Comparison of ENCODE assay signal across 1 cellular context in the genomic region with DNA sequence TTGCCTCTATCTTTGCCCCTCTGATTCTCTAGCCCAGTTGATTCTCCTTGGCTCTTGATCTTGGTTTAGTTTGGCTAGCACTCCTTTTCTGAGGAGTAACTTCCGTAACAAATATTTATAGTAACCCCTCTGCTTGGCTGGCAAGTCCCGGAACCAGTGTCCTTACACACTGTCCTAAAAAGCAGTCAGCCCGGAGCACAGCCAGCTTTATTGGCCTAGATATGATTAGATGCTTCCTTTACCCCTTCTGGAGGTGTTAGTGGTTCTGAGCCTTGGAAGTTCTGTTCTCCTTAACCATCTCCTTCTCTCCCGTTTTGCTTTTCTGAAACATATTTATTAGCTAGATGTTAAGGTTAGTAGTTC.
TF ChIP-seq lines count a peak whose summit lies in the region.

No MANE protein-coding gene starts in this region.

TF ChIP-seq in GM23338, 12 proteins besides CTCF, POLR2A, EP300 and RAD21 (continued from another document):
- TF ChIP-seq ZNF114 (CRISPR knock-in tag; IDR thresholded peaks at IDR 0.05) (no peak), NANOG (IDR thresholded peaks at IDR 0.05; ENCODE audit: borderline replicate concordance) (no peak), CREB1 (CRISPR knock-in tag; IDR thresholded peaks at IDR 0.05; ENCODE audit: low read depth) (no peak), JUNB (IDR thresholded peaks at IDR 0.05; ENCODE audit: unreplicated experiment) (no peak), POLR2AphosphoS5 (IDR thresholded peaks at IDR 0.05; ENCODE audit: low read depth) (no peak), EZH2 (IDR thresholded peaks at IDR 0.05; ENCODE audit: low read depth, unreplicated experiment) (no peak), STAT1 (IDR thresholded peaks at IDR 0.05; ENCODE audit: unreplicated experiment) (no peak), ZNF331 (CRISPR knock-in tag; IDR thresholded peaks at IDR 0.05; ENCODE audit: low read depth) (no peak)
- TF ChIP-seq, protein P1, sequence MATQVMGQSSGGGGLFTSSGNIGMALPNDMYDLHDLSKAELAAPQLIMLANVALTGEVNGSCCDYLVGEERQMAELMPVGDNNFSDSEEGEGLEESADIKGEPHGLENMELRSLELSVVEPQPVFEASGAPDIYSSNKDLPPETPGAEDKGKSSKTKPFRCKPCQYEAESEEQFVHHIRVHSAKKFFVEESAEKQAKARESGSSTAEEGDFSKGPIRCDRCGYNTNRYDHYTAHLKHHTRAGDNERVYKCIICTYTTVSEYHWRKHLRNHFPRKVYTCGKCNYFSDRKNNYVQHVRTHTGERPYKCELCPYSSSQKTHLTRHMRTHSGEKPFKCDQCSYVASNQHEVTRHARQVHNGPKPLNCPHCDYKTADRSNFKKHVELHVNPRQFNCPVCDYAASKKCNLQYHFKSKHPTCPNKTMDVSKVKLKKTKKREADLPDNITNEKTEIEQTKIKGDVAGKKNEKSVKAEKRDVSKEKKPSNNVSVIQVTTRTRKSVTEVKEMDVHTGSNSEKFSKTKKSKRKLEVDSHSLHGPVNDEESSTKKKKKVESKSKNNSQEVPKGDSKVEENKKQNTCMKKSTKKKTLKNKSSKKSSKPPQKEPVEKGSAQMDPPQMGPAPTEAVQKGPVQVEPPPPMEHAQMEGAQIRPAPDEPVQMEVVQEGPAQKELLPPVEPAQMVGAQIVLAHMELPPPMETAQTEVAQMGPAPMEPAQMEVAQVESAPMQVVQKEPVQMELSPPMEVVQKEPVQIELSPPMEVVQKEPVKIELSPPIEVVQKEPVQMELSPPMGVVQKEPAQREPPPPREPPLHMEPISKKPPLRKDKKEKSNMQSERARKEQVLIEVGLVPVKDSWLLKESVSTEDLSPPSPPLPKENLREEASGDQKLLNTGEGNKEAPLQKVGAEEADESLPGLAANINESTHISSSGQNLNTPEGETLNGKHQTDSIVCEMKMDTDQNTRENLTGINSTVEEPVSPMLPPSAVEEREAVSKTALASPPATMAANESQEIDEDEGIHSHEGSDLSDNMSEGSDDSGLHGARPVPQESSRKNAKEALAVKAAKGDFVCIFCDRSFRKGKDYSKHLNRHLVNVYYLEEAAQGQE (IDR thresholded peaks at IDR 0.05; ENCODE audit: unreplicated experiment) = no peak
- TF ChIP-seq, protein P2, sequence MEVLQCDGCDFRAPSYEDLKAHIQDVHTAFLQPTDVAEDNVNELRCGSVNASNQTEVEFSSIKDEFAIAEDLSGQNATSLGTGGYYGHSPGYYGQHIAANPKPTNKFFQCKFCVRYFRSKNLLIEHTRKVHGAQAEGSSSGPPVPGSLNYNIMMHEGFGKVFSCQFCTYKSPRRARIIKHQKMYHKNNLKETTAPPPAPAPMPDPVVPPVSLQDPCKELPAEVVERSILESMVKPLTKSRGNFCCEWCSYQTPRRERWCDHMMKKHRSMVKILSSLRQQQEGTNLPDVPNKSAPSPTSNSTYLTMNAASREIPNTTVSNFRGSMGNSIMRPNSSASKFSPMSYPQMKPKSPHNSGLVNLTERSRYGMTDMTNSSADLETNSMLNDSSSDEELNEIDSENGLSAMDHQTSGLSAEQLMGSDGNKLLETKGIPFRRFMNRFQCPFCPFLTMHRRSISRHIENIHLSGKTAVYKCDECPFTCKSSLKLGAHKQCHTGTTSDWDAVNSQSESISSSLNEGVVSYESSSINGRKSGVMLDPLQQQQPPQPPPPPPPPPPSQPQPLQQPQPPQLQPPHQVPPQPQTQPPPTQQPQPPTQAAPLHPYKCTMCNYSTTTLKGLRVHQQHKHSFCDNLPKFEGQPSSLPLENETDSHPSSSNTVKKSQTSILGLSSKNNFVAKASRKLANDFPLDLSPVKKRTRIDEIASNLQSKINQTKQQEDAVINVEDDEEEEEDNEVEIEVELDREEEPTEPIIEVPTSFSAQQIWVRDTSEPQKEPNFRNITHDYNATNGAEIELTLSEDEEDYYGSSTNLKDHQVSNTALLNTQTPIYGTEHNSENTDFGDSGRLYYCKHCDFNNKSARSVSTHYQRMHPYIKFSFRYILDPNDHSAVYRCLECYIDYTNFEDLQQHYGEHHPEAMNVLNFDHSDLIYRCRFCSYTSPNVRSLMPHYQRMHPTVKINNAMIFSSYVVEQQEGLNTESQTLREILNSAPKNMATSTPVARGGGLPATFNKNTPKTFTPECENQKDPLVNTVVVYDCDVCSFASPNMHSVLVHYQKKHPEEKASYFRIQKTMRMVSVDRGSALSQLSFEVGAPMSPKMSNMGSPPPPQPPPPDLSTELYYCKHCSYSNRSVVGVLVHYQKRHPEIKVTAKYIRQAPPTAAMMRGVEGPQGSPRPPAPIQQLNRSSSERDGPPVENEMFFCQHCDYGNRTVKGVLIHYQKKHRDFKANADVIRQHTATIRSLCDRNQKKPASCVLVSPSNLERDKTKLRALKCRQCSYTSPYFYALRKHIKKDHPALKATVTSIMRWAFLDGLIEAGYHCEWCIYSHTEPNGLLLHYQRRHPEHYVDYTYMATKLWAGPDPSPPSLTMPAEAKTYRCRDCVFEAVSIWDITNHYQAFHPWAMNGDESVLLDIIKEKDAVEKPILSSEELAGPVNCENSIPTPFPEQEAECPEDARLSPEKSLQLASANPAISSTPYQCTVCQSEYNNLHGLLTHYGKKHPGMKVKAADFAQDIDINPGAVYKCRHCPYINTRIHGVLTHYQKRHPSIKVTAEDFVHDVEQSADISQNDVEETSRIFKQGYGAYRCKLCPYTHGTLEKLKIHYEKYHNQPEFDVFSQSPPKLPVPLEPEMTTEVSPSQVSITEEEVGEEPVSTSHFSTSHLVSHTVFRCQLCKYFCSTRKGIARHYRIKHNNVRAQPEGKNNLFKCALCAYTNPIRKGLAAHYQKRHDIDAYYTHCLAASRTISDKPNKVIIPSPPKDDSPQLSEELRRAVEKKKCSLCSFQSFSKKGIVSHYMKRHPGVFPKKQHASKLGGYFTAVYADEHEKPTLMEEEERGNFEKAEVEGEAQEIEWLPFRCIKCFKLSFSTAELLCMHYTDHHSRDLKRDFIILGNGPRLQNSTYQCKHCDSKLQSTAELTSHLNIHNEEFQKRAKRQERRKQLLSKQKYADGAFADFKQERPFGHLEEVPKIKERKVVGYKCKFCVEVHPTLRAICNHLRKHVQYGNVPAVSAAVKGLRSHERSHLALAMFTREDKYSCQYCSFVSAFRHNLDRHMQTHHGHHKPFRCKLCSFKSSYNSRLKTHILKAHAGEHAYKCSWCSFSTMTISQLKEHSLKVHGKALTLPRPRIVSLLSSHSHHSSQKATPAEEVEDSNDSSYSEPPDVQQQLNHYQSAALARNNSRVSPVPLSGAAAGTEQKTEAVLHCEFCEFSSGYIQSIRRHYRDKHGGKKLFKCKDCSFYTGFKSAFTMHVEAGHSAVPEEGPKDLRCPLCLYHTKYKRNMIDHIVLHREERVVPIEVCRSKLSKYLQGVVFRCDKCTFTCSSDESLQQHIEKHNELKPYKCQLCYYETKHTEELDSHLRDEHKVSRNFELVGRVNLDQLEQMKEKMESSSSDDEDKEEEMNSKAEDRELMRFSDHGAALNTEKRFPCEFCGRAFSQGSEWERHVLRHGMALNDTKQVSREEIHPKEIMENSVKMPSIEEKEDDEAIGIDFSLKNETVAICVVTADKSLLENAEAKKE (CRISPR knock-in tag; IDR thresholded peaks at IDR 0.05) = no peak
